ENCODE assay signal across 32 cellular contexts in the genomic region with DNA sequence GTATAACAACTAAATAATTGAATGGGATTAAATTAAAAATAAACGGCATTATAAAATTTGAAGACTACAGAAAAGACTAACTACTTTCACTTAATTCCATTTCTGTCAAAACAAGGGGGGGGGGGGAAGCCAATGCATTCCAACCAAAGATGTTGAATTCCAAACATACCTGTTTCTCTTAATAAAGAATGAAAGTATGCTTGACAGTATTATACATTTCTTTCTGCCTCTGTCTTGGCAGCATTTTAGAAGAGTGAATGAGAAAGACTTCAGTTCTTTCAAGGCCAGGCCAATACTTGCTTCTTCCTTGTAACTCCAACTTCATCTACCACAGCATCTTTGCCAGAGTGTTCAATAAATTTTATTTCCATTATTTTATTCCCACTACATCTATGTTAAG.
"Had no signal": no experiment of that assay in that cellular context is flagged by ENCODE, and none has a peak within 500 bp of the region (broad histone marks: within the 10 kb centered on the region; RNA-seq: fewer than 3 reads in every experiment).

No MANE protein-coding gene starts in this region.

- H3K9me3 ChIP-seq: breast epithelium, gastrocnemius medialis, right lobe of liver, uterus had no signal

- DNase-seq: activated CD4-positive, alpha-beta memory T cell treated with anti-CD3 and anti-CD28 coated beads for 36 hours; activated CD4-positive, alpha-beta T cell treated with anti-CD3 and anti-CD28 coated beads, Interleukin-2, amount 10 ng/mL, durations not matched to agents 24 days and 14 days; activated CD8-positive, alpha-beta memory T cell treated with anti-CD3 and anti-CD28 coated beads, Interleukin-2, amount 50 U/mL, for 4 hours; activated effector memory CD4-positive, alpha-beta T cell treated with anti-CD3 and anti-CD28 coated beads, Interleukin-2, amount 50 U/mL, for 16 hours; activated naive CD4-positive, alpha-beta T cell treated with anti-CD3 and anti-CD28 coated beads for 36 hours; activated naive CD8-positive, alpha-beta T cell treated with anti-CD3 and anti-CD28 coated beads for 36 hours; activated T-cell treated with anti-CD3 and anti-CD28 coated beads, Interleukin-2, amount 50 U/mL, for 1 hour; amniotic stem cell; central memory CD4-positive, alpha-beta T cell; dermis blood vessel endothelial cell; effector CD8-positive, alpha-beta T cell; gastrocnemius medialis; glutamatergic neuron; islet precursor cell; left ventricle myocardium superior; posterior cingulate gyrus; right lobe of liver; stimulated activated CD4-positive, alpha-beta T cell treated with anti-CD3 and anti-CD28 coated beads, Interleukin-12 subunit alpha, Interleukin-12 subunit beta, amount 100 ng/mL, for 4 hours; stimulated activated CD4-positive, alpha-beta T cell treated with anti-CD3 and anti-CD28 coated beads, Interleukin-4, amount 100 ng/mL, for 1 hour; T-helper 17 cell; T1000; uterus; WERI-Rb-1 had no signal

- H3K27me3 ChIP-seq: breast epithelium, gastrocnemius medialis, right lobe of liver, uterus had no signal

- H3K4me3 ChIP-seq: breast epithelium, gastrocnemius medialis, right lobe of liver, skin epidermis, uterus had no signal

- H3K4me1 Mint-ChIP-seq: activated CD4-positive, alpha-beta T cell treated with anti-CD3 and anti-CD28 coated beads, Interleukin-2, amount 10 ng/mL, durations not matched to agents 24 days and 14 days; activated naive CD8-positive, alpha-beta T cell treated with anti-CD3 and anti-CD28 coated beads for 36 hours; nephron; stimulated activated effector memory CD8-positive, alpha-beta T cell treated with anti-CD3 and anti-CD28 coated beads, Interleukin-12 subunit alpha, Interleukin-12 subunit beta, amount 100 ng/mL, for 72 hours; T-helper 17 cell had no signal

- H3K27ac ChIP-seq: breast epithelium, epithelial cell of prostate, gastrocnemius medialis, right lobe of liver, skin epidermis, uterus, WERI-Rb-1 had no signal

- H3K27me3 Mint-ChIP-seq: type B pancreatic cell had no signal

- ATAC-seq: activated CD4-positive, CD25-positive, alpha-beta regulatory T cell treated with anti-CD3 and anti-CD28 coated beads, Interleukin-2, amount 50 U/mL, for 24 hours; gastrocnemius medialis; left ventricle myocardium superior; right lobe of liver; stimulated activated effector memory CD8-positive, alpha-beta T cell treated with anti-CD3 and anti-CD28 coated beads, Interleukin-12 subunit alpha, Interleukin-12 subunit beta, amount 100 ng/mL, for 72 hours; T-helper 17 cell had no signal

- H3K9me3 Mint-ChIP-seq: activated CD4-positive, alpha-beta memory T cell treated with anti-CD3 and anti-CD28 coated beads for 36 hours; activated CD4-positive, alpha-beta T cell treated with anti-CD3 and anti-CD28 coated beads, Interleukin-2, amount 10 ng/mL, durations not matched to agents 24 days and 14 days; activated naive CD4-positive, alpha-beta T cell treated with anti-CD3 and anti-CD28 coated beads for 36 hours; activated naive CD8-positive, alpha-beta T cell treated with anti-CD3 and anti-CD28 coated beads for 36 hours; activated T-helper 1 cell treated with anti-CD3 and anti-CD28 coated beads, Interleukin-12 subunit alpha, Interleukin-12 subunit beta, Interleukin-2, Interleukin-4 antibody, amounts not matched to agents 30 ng/mL and 10 ng/mL and 1 ng/mL, durations not matched to agents 14 hours and 24 hours and 36 hours; nephron; stimulated activated naive CD8-positive, alpha-beta T cell treated with anti-CD3 and anti-CD28 coated beads, Interleukin-15, Interleukin-2, amounts not matched to agents 100 ng/mL and 50 ng/mL, for 24 hours; type B pancreatic cell had no signal

- H3K36me3 Mint-ChIP-seq: activated CD4-positive, alpha-beta memory T cell treated with anti-CD3 and anti-CD28 coated beads for 36 hours; activated naive CD8-positive, alpha-beta T cell treated with anti-CD3 and anti-CD28 coated beads for 36 hours; stimulated activated effector memory CD8-positive, alpha-beta T cell treated with anti-CD3 and anti-CD28 coated beads, Interleukin-12 subunit alpha, Interleukin-12 subunit beta, amount 100 ng/mL, for 72 hours; type B pancreatic cell had no signal

- H3K4me1 ChIP-seq: breast epithelium, gastrocnemius medialis, right lobe of liver, uterus had no signal

- H3K36me3 ChIP-seq: breast epithelium, gastrocnemius medialis, right lobe of liver, uterus, WERI-Rb-1 had no signal

- H3K4me3 Mint-ChIP-seq: activated CD4-positive, alpha-beta memory T cell treated with anti-CD3 and anti-CD28 coated beads for 36 hours; activated CD4-positive, alpha-beta T cell treated with anti-CD3 and anti-CD28 coated beads, Interleukin-2, amount 10 ng/mL, durations not matched to agents 24 days and 14 days; activated naive CD4-positive, alpha-beta T cell treated with anti-CD3 and anti-CD28 coated beads for 36 hours; activated naive CD8-positive, alpha-beta T cell treated with anti-CD3 and anti-CD28 coated beads for 36 hours; activated T-helper 1 cell treated with anti-CD3 and anti-CD28 coated beads, Interleukin-12 subunit alpha, Interleukin-12 subunit beta, Interleukin-2, Interleukin-4 antibody, amounts not matched to agents 30 ng/mL and 10 ng/mL and 1 ng/mL, durations not matched to agents 14 hours and 24 hours and 36 hours; nephron; stimulated activated effector memory CD8-positive, alpha-beta T cell treated with anti-CD3 and anti-CD28 coated beads, Interleukin-12 subunit alpha, Interleukin-12 subunit beta, amount 100 ng/mL, for 72 hours; stimulated activated naive CD8-positive, alpha-beta T cell treated with anti-CD3 and anti-CD28 coated beads, Interleukin-15, Interleukin-2, amounts not matched to agents 100 ng/mL and 50 ng/mL, for 24 hours; T-helper 17 cell; type B pancreatic cell had no signal

- H3K27ac Mint-ChIP-seq: activated CD4-positive, alpha-beta memory T cell treated with anti-CD3 and anti-CD28 coated beads for 36 hours; activated CD4-positive, alpha-beta T cell treated with anti-CD3 and anti-CD28 coated beads, Interleukin-2, amount 10 ng/mL, durations not matched to agents 24 days and 14 days; activated naive CD4-positive, alpha-beta T cell treated with anti-CD3 and anti-CD28 coated beads for 36 hours; activated naive CD8-positive, alpha-beta T cell treated with anti-CD3 and anti-CD28 coated beads for 36 hours; activated T-helper 1 cell treated with anti-CD3 and anti-CD28 coated beads, Interleukin-12 subunit alpha, Interleukin-12 subunit beta, Interleukin-2, Interleukin-4 antibody, amounts not matched to agents 30 ng/mL and 10 ng/mL and 1 ng/mL, durations not matched to agents 14 hours and 24 hours and 36 hours; nephron; stimulated activated effector memory CD8-positive, alpha-beta T cell treated with anti-CD3 and anti-CD28 coated beads, Interleukin-12 subunit alpha, Interleukin-12 subunit beta, amount 100 ng/mL, for 72 hours; stimulated activated naive CD8-positive, alpha-beta T cell treated with anti-CD3 and anti-CD28 coated beads, Interleukin-15, Interleukin-2, amounts not matched to agents 100 ng/mL and 50 ng/mL, for 24 hours; T-helper 17 cell; type B pancreatic cell had no signal
